In the genomic region with DNA sequence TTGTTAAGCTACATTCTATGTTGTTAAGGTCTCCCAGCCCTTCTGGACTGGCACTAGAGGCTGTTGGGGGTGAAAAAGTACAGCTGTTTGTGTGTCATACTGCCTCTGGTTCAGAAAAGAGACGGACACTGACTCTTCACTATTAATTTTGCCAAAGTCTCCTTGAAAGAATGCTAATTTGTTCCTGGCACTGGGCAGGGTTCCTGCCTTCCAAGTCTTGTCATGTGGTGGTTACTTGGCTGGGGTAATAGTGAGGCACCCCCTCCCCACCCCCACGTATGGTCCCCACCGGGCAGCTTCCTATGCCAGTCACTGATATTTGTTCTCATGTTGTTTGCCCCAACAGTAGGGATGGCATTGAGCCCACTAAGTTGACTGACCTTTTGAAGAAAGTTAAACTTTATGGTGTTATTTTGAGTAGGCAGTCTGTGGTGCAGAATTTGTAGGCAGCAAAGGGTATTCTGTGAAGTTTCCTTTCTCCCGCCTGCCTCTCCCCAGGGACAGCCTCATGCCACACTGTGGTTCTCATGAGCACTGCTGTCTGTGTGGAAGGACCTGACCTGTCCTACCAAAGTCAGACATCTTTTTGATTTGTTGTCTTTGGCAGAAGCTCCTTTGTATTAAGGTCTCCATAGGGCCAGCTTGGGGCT, we compare ENCODE assay signal across 11 cellular contexts. TPM values are rescaled to one million over a fixed set of nuclear protein-coding genes. Genes with fewer than 3 reads are reported as not detected.
DNase-seq lines count a peak whose midpoint lies in the region; ATAC-seq, FAIRE-seq and TF ChIP-seq lines count a peak whose summit lies in the region.
"Had no signal": no experiment of that assay in that cellular context is flagged by ENCODE, and none has a peak within 500 bp of the region (broad histone marks: within the 10 kb centered on the region; RNA-seq: fewer than 3 reads in every experiment).

No MANE protein-coding gene starts in this region.

- H3K36me3 ChIP-seq in Loucy (ENCODE audit: insufficient read depth, low read length), result no peaks in the 10 kb centered on the region
- H3K36me3 ChIP-seq in left ventricle myocardium inferior, result peaks cover 14% of the 10 kb centered on the region
- no peaks in the 10 kb centered on the region for H3K36me3 ChIP-seq in smooth muscle cell (ENCODE audit: low read depth)
- H3K36me3 ChIP-seq: cardiac muscle cell had no signal

- H2AFZ ChIP-seq in Loucy (ENCODE audit: low read length) (no peak overlapping the region), smooth muscle cell (ENCODE audit: low read depth) (no peak overlapping the region)
- H2AFZ ChIP-seq: parathyroid adenoma had no signal

- DNase-seq in left ventricle myocardium inferior, result no peak
- DNase-seq in smooth muscle cell (lab: John Stamatoyannopoulos, UW; ENCODE audit: unreplicated experiment), result no peak
- DNase-seq in NCI-H1930 (lab: John Stamatoyannopoulos, UW), result no peak
- no peak for DNase-seq in urothelium cell line (ENCODE audit: low spot score)
- DNase-seq: NCI-H1436 treated with DMSO at 0.1 percent for 48 hours had no signal

- H3K27me3 ChIP-seq in Loucy (ENCODE audit: insufficient read depth, low read length, poor library complexity, severe bottlenecking), result no peaks in the 10 kb centered on the region
- H3K27me3 ChIP-seq in left ventricle myocardium inferior (ENCODE audit: low read depth), result no peaks in the 10 kb centered on the region
- H3K27me3 ChIP-seq in smooth muscle cell (ENCODE audit: low read depth), result no peaks in the 10 kb centered on the region
- H3K27me3 ChIP-seq: cardiac muscle cell had no signal

- H3K9me3 ChIP-seq in Loucy (ENCODE audit: insufficient read depth, low read depth, low read length), result no peaks in the 10 kb centered on the region
- no peaks in the 10 kb centered on the region for H3K9me3 ChIP-seq in left ventricle myocardium inferior (replicated peaks)
- H3K9me3 ChIP-seq in smooth muscle cell (replicated peaks; ENCODE audit: low read depth), result no peaks in the 10 kb centered on the region

- WGBS in smooth muscle cell (ENCODE audit: low lambda C conversion rate), result 86% methylated on average over 4 of the region's 4 CpGs

- H3K27ac ChIP-seq in left ventricle myocardium inferior (replicated peaks) (peak overlapping the region; percentile 81), smooth muscle cell (ENCODE audit: low read depth) (peak overlapping the region; percentile 26)
- H3K27ac ChIP-seq: cardiac muscle cell, parathyroid adenoma had no signal

- peak overlapping the region; percentile 68 for H3K4me2 ChIP-seq in Loucy (ENCODE audit: low read depth, low read length, poor library complexity, severe bottlenecking)
- H3K4me2 ChIP-seq in smooth muscle cell, result no peak overlapping the region

- no peak for FAIRE-seq in urothelium cell line (lab: Jason Lieb, UNC)

- H3K9me2 ChIP-seq in Loucy (replicated peaks; ENCODE audit: low read depth, low read length), result no peaks in the 10 kb centered on the region

- H3F3A ChIP-seq in Loucy (ENCODE audit: low read depth) (peaks cover 3% of the 10 kb centered on the region; the same call in 1 of the 2 replicates), smooth muscle cell (ENCODE audit: low read depth) (no peaks in the 10 kb centered on the region)

- intact Hi-C loops in left ventricle myocardium inferior (cut with micrococcal nuclease), result no loop called here

- H3K4me1 ChIP-seq in Loucy (ENCODE audit: insufficient read depth, low read length, poor library complexity, severe bottlenecking) (peaks cover 23% of the 10 kb centered on the region), left ventricle myocardium inferior (peaks cover 95% of the 10 kb centered on the region), smooth muscle cell (ENCODE audit: low read depth) (peaks cover 12% of the 10 kb centered on the region)

- TF ChIP-seq CTCF in Loucy (conservative IDR thresholded peaks at IDR 0.05; ENCODE audit: low read length), result 0 out of 2 replicates have a peak, but pooled peaks have one; percentile 9
- TF ChIP-seq CTCF in left ventricle myocardium inferior (IDR thresholded peaks at IDR 0.05; ENCODE audit: borderline replicate concordance), result peak; percentile 27
- TF ChIP-seq CTCF in smooth muscle cell (IDR thresholded peaks at IDR 0.05; ENCODE audit: borderline replicate concordance, insufficient read depth, poor library complexity, severe bottlenecking), result no peak

- H3K79me2 ChIP-seq in Loucy (ENCODE audit: insufficient read depth, low read length) (peaks cover 79% of the 10 kb centered on the region), smooth muscle cell (ENCODE audit: low read depth) (peaks cover 70% of the 10 kb centered on the region)

- ATAC-seq in GM19025 (IDR thresholded peaks at IDR 0.05; ENCODE audit: low read depth, unreplicated experiment), result peak; percentile 59
- no peak for ATAC-seq in GM21367 (IDR thresholded peaks at IDR 0.05; ENCODE audit: unreplicated experiment)
- no peak for ATAC-seq in HG02870 (IDR thresholded peaks at IDR 0.05; ENCODE audit: unreplicated experiment)

- peaks cover 25% of the 10 kb centered on the region for H4K20me1 ChIP-seq in Loucy (ENCODE audit: insufficient read depth, low read length, poor library complexity, severe bottlenecking)
- H4K20me1 ChIP-seq in smooth muscle cell (ENCODE audit: low read depth), result peaks cover 89% of the 10 kb centered on the region

- H3K4me3 ChIP-seq in Loucy (ENCODE audit: low read length, poor library complexity, severe bottlenecking) (peak overlapping the region; percentile 43), left ventricle myocardium inferior (peak overlapping the region; percentile 29), smooth muscle cell (no peak overlapping the region)
- H3K4me3 ChIP-seq: cardiac muscle cell had no signal

- H3K9ac ChIP-seq in Loucy (ENCODE audit: low read depth, low read length, poor library complexity, severe bottlenecking) (peak overlapping the region; percentile 37), smooth muscle cell (ENCODE audit: low read depth) (no peak overlapping the region)
- H3K9ac ChIP-seq: parathyroid adenoma had no signal

RNA-seq across cellular contexts. Expression of a gene that starts 8.7 kb away (rescaled TPM):
- total RNA-seq in left ventricle myocardium inferior (79.0 TPM), smooth muscle cell (20.3 and 24.9 TPM in 2 replicates)
- 25.9 and 32.4 TPM in 2 replicates for polyA plus RNA-seq in smooth muscle cell

RNA-seq across cellular contexts. Expression of a gene that starts 15.7 kb away (rescaled TPM):
- total RNA-seq in left ventricle myocardium inferior, result 28.0 TPM
- total RNA-seq in smooth muscle cell, result 168 and 178 TPM in 2 replicates
- 75.2 and 78.7 TPM in 2 replicates for polyA plus RNA-seq in smooth muscle cell

RNA-seq across cellular contexts. Expression of a gene that starts 22.6 kb away (rescaled TPM):
- 83.0 TPM for total RNA-seq in left ventricle myocardium inferior
- 102 and 107 TPM in 2 replicates for total RNA-seq in smooth muscle cell
- polyA plus RNA-seq in smooth muscle cell, result 104 and 117 TPM in 2 replicates
